In genomic region chr14:30499358-30499757, GRCh38 we compare ENCODE assay signal across 28 cellular contexts.
"Had no signal": no experiment of that assay in that cellular context is flagged by ENCODE, and none has a peak within 500 bp of the region (broad histone marks: within the 10 kb centered on the region; RNA-seq: fewer than 3 reads in every experiment).

No MANE protein-coding gene starts in this region.

- H3K4me3 ChIP-seq: ascending aorta, cardiac muscle cell had no signal

- H3K36me3 ChIP-seq: ascending aorta, cardiac muscle cell, WERI-Rb-1 had no signal

- H3K27me3 ChIP-seq: ascending aorta, cardiac muscle cell had no signal

- H3K9me3 ChIP-seq: ascending aorta had no signal

- H3K27ac ChIP-seq: ascending aorta, cardiac muscle cell, WERI-Rb-1 had no signal

- DNase-seq: activated CD4-positive, alpha-beta memory T cell treated with anti-CD3 and anti-CD28 coated beads, Interleukin-2, amount 10 ng/mL, durations not matched to agents 7 days and 5 days; activated CD4-positive, alpha-beta T cell treated with anti-CD3 and anti-CD28 coated beads for 1 hour; activated CD4-positive, alpha-beta T cell treated with anti-CD3 and anti-CD28 coated beads for 36 hours; activated CD4-positive, alpha-beta T cell treated with anti-CD3 and anti-CD28 coated beads for 48 hours; activated CD4-positive, alpha-beta T cell treated with anti-CD3 and anti-CD28 coated beads, Interleukin-2, amount 10 ng/mL, durations not matched to agents 7 days and 5 days; activated CD4-positive, alpha-beta T cell treated with anti-CD3 and anti-CD28 coated beads, Interleukin-2, amount 50 U/mL, for 48 hours; activated CD4-positive, CD25-positive, alpha-beta regulatory T cell; activated CD8-positive, alpha-beta memory T cell treated with anti-CD3 and anti-CD28 coated beads for 24 hours; activated CD8-positive, alpha-beta memory T cell treated with anti-CD3 and anti-CD28 coated beads, Interleukin-2, amount 10 ng/mL, durations not matched to agents 7 days and 5 days; activated CD8-positive, alpha-beta memory T cell treated with anti-CD3 and anti-CD28 coated beads, Interleukin-2, amount 50 U/mL, for 48 hours; activated CD8-positive, alpha-beta T cell treated with anti-CD3 and anti-CD28 coated beads, Interleukin-2, amount 10 ng/mL, durations not matched to agents 7 days and 5 days; activated effector memory CD4-positive, alpha-beta T cell treated with Interleukin-2 at 50 U/mL for 16 hours; activated gamma-delta T cell; activated naive CD4-positive, alpha-beta T cell treated with anti-CD3 and anti-CD28 coated beads, Interleukin-2, amount 10 ng/mL, durations not matched to agents 7 days and 5 days; activated naive CD4-positive, alpha-beta T cell treated with Interleukin-2 at 50 U/mL for 16 hours; activated naive CD8-positive, alpha-beta T cell treated with anti-CD3 and anti-CD28 coated beads, Interleukin-2, amount 10 ng/mL, durations not matched to agents 7 days and 5 days; activated naive CD8-positive, alpha-beta T cell treated with anti-CD3 and anti-CD28 coated beads, Interleukin-2, amount 50 U/mL, for 24 hours; activated T-cell treated with anti-CD3 and anti-CD28 coated beads, Interleukin-2, amount 50 U/mL, for 24 hours; activated T-cell treated with anti-CD3 and anti-CD28 coated beads, Interleukin-2, amount 50 U/mL, for 48 hours; amygdala; anterior cingulate cortex; cerebellar nuclear complex; T-helper 1 cell; T-helper 2 cell; T-helper 9 cell; WERI-Rb-1 had no signal

- H3K4me1 ChIP-seq: ascending aorta had no signal
